ENCODE assay signal across 7 cellular contexts in the genomic region with DNA sequence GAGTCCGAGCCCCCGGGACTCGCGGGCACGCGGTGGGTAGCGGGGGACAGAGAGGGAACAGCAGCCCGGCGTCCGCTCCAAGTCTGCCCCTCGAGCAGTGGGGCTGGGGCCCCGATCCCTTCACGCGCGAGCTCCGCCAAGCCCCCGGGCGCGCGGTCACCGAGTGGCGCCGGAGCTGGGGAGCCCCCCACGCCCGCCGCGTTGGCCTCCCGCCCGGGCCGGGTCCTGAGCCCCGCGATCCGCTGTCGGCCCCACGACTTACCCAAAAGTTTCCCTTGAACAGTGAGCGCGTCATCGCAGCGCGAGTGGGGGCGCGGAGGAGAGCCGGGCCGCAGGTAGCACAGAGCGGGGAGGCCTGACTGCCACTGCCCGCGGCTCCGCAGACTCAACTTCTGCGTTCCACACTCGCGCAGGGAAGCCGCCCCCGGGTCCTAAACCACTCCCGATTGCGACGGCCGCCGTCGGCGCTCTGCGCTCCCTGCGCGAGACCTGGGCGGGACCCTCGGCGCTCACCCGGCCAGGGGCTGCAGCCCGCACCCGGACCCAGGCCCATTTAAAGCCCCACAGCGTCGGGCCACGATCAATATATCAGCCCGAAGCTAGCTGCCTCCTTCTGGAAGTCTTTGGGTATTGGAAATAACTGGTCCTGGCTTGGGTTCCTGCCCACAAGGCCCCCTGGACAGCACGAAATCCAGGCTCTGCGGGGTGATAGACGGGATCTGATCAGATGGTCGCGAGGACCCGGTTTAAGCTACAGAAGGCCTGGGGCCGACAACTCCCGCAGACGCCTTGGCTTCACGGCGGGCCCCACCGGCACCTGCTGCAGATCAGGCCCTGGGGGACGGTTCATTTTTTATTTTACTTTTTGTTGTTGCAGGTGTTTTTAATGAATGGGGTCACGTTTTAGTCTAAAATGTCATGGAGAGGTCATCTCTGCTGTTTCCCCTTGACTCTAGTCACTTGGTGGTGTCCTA. TPM values are rescaled to one million over a fixed set of nuclear protein-coding genes. Genes with fewer than 3 reads are reported as not detected.
A peak's percentile ranks its signal among the peaks of the same experiment; 100 is the strongest.
DNase-seq lines count a peak whose midpoint lies in the region; ATAC-seq and TF ChIP-seq lines count a peak whose summit lies in the region.

A gene with protein sequence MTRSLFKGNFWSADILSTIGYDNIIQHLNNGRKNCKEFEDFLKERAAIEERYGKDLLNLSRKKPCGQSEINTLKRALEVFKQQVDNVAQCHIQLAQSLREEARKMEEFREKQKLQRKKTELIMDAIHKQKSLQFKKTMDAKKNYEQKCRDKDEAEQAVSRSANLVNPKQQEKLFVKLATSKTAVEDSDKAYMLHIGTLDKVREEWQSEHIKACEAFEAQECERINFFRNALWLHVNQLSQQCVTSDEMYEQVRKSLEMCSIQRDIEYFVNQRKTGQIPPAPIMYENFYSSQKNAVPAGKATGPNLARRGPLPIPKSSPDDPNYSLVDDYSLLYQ (minus strand): TSS at position 367 of the 974 bp plus-strand sequence. CDS start 72 bp downstream, at position 295.

- H3K27me3 ChIP-seq in Panc1 (ENCODE audit: control insufficient read depth, insufficient read depth, low read length) = no peaks in the 10 kb centered on the region
- H3K27me3 ChIP-seq in neutrophil = no peaks in the 10 kb centered on the region
- no peaks in the 10 kb centered on the region for H3K27me3 ChIP-seq in thoracic aorta (replicated peaks; ENCODE audit: insufficient read depth)

- CTCF ChIA-PET in Panc1 (lab: Charles Lee) = interaction anchor here (0.6 kb wide), 1 partner anchor 406 kb away, joined by 12 read pairs; no protein-coding TSS in a partner anchor

- H3K36me3 ChIP-seq in Panc1 (ENCODE audit: control insufficient read depth, insufficient read depth, low read length) = no peaks in the 10 kb centered on the region; the same call in none of the 2 replicates
- peaks cover under 1% of the 10 kb centered on the region for H3K36me3 ChIP-seq in neutrophil
- no peaks in the 10 kb centered on the region for H3K36me3 ChIP-seq in thoracic aorta

- ATAC-seq in GM18867 (IDR thresholded peaks at IDR 0.05; ENCODE audit: unreplicated experiment) = peak; percentile 75
- peak; percentile 56 for ATAC-seq in HG03064 (IDR thresholded peaks at IDR 0.05; ENCODE audit: low read depth, unreplicated experiment)
- peak; percentile 53 for ATAC-seq in Panc1
- no peak for ATAC-seq in thoracic aorta (ENCODE audit: insufficient number of reproducible peaks, low FRiP score, low read depth)

- in situ Hi-C loops in Panc1 (cut with HindIII; ENCODE audit: low pct_unique_long_range_greater_than_20kb, low sequenced_read_pairs) = no loop called here

- no TSS peak for BruUV-seq in Panc1 (replicated peaks; lab: Mats Ljungman, UMichigan)

- H3K27ac ChIP-seq in Panc1 (ENCODE audit: low read length) (no peak within 1 kb of the TSS), neutrophil (peak within 1 kb of the TSS; percentile 94), thoracic aorta (peak within 1 kb of the TSS in 1 of 2 donors; percentile 9)

- no peaks in the 10 kb centered on the region for H3K9me3 Mint-ChIP-seq in activated T-helper 2 cell treated with anti-CD3 and anti-CD28 coated beads, Interferon-gamma antibody, Interleukin-2, Interleukin-4, amounts not matched to agents 10 μg/mL and 5 μg/mL and 100 μg/mL, durations not matched to agents 14 hours and 24 hours and 36 hours

- TF ChIP-seq CTCF in Panc1 (IDR thresholded peaks at IDR 0.05) (no peak), foreskin fibroblast (IDR thresholded peaks at IDR 0.05; ENCODE audit: low read depth, low read length) (no peak), neutrophil (IDR thresholded peaks at IDR 0.05) (no peak), thoracic aorta (IDR thresholded peaks at IDR 0.05) (no peak)

- H3K4me1 ChIP-seq in Panc1 (ENCODE audit: control insufficient read depth, insufficient read depth, low read length) (no peaks in the 10 kb centered on the region), neutrophil (ENCODE audit: control insufficient read depth in 1 of 2, insufficient read depth in 1 of 2, low read depth in 1 of 2, low read length in 1 of 2) (peaks cover 45 to 62% of the 10 kb centered on the region in 2 experiments), thoracic aorta (ENCODE audit: control insufficient read depth in 1 of 2, low read depth in 2 of 2) (peaks cover 7 to 25% of the 10 kb centered on the region in 2 donors)

- peak within 1 kb of the TSS; percentile 44 to 46 for H3K4me3 ChIP-seq in Panc1 (ENCODE audit: low read depth in 2 of 2, low read length in 2 of 2)
- H3K4me3 ChIP-seq in foreskin fibroblast (ENCODE audit: low read depth in 1 of 2, low read length in 2 of 2) = peak within 1 kb of the TSS; percentile 71 to 90
- peak within 1 kb of the TSS; percentile 88 to 95 for H3K4me3 ChIP-seq in neutrophil (ENCODE audit: low read depth in 1 of 2, low read length in 1 of 2)
- peak within 1 kb of the TSS; percentile 79 for H3K4me3 ChIP-seq in thoracic aorta

- H3K4me1 Mint-ChIP-seq in activated T-helper 2 cell treated with anti-CD3 and anti-CD28 coated beads, Interferon-gamma antibody, Interleukin-2, Interleukin-4, amounts not matched to agents 10 μg/mL and 5 μg/mL and 100 μg/mL, durations not matched to agents 14 hours and 24 hours and 36 hours (ENCODE audit: low read depth) = peaks cover 43% of the 10 kb centered on the region

- peak within 1 kb of the TSS; percentile 81 for H3K4me3 Mint-ChIP-seq in activated T-helper 2 cell treated with anti-CD3 and anti-CD28 coated beads, Interferon-gamma antibody, Interleukin-2, Interleukin-4, amounts not matched to agents 10 μg/mL and 5 μg/mL and 100 μg/mL, durations not matched to agents 14 hours and 24 hours and 36 hours (ENCODE audit: low read depth)

- peak within 1 kb of the TSS; percentile 71 for H3K27ac Mint-ChIP-seq in activated T-helper 2 cell treated with anti-CD3 and anti-CD28 coated beads, Interferon-gamma antibody, Interleukin-2, Interleukin-4, amounts not matched to agents 10 μg/mL and 5 μg/mL and 100 μg/mL, durations not matched to agents 14 hours and 24 hours and 36 hours

- H3K9me3 ChIP-seq in Panc1 (ENCODE audit: control insufficient read depth, insufficient read depth, low read depth, low read length) (no peaks in the 10 kb centered on the region), neutrophil (no peaks in the 10 kb centered on the region), thoracic aorta (no peaks in the 10 kb centered on the region)

- POLR2A ChIA-PET in Panc1 (lab: Charles Lee) = interaction anchor here (0.6 kb wide), 1 partner anchor 10 kb away, joined by 6 read pairs; no protein-coding TSS in a partner anchor

- intact Hi-C loops in Panc1 (cut with micrococcal nuclease; ENCODE audit: unreplicated experiment) = loop anchor here (5.0 kb wide), 2 partner anchors 100 to 405 kb away; no protein-coding TSS in a partner anchor
- intact Hi-C loops in activated T-helper 2 cell treated with anti-CD3 and anti-CD28 coated beads, Interferon-gamma antibody, Interleukin-2, Interleukin-4, amounts not matched to agents 10 μg/mL and 5 μg/mL and 100 μg/mL, durations not matched to agents 14 hours and 24 hours and 36 hours (cut with micrococcal nuclease) = loop anchor here (1.0 to 5.0 kb wide), 6 partner anchors 45 to 385 kb away; no protein-coding TSS in a partner anchor

- no peaks in the 10 kb centered on the region for H3K27me3 Mint-ChIP-seq in activated T-helper 2 cell treated with anti-CD3 and anti-CD28 coated beads, Interferon-gamma antibody, Interleukin-2, Interleukin-4, amounts not matched to agents 10 μg/mL and 5 μg/mL and 100 μg/mL, durations not matched to agents 14 hours and 24 hours and 36 hours (ENCODE audit: low read depth)

- H3K36me3 Mint-ChIP-seq in activated T-helper 2 cell treated with anti-CD3 and anti-CD28 coated beads, Interferon-gamma antibody, Interleukin-2, Interleukin-4, amounts not matched to agents 10 μg/mL and 5 μg/mL and 100 μg/mL, durations not matched to agents 14 hours and 24 hours and 36 hours (ENCODE audit: low read depth) = peaks cover 19% of the 10 kb centered on the region

- DNase-seq in Panc1 (ENCODE audit: low read depth, low spot score) (no peak), foreskin fibroblast (peak; percentile 61 to 89), thoracic aorta (ENCODE audit: low spot score) (no peak)
- DNase-seq in activated T-helper 2 cell treated with anti-CD3 and anti-CD28 coated beads, Interferon-gamma antibody, Interleukin-2, Interleukin-4, amounts not matched to agents 10 μg/mL and 5 μg/mL and 100 μg/mL, durations not matched to agents 14 hours and 24 hours and 36 hours (ENCODE audit: low spot score) = peak; percentile 55

RNA-seq across cellular contexts. Expression of the gene that starts here (rescaled TPM):
- total RNA-seq in Panc1 (2021; ENCODE audit: unreplicated experiment) (0.39 TPM), thoracic aorta (10 to 100 TPM; 11.9 to 21.5 TPM)
- polyA plus RNA-seq in Panc1 (2012; ENCODE audit: insufficient read length) = 0.40 TPM
- total RNA-seq in activated T-helper 2 cell treated with anti-CD3 and anti-CD28 coated beads, Interferon-gamma antibody, Interleukin-2, Interleukin-4, amounts not matched to agents 10 μg/mL and 5 μg/mL and 100 μg/mL, durations not matched to agents 14 hours and 24 hours and 36 hours = 36.8 and 39.0 TPM in 2 replicates

Comparison
In these comparisons a context has a peak if more than half of its experiments do, and no peak if none do; other contexts are left out.
1. Peak in ATAC-seq and H3K4me3 ChIP-seq in Panc1; RNA of the gene not detected or under 1 TPM.
2. DNase-seq: peak in activated T-helper 2 cell treated with anti-CD3 and anti-CD28 coated beads, Interferon-gamma antibody, Interleukin-2, Interleukin-4, amounts not matched to agents 10 μg/mL and 5 μg/mL and 100 μg/mL, durations not matched to agents 14 hours and 24 hours and 36 hours (single experiment) and foreskin fibroblast (2 of 2); none in Panc1 (single experiment) and thoracic aorta (single experiment).
3. Peak in every context shown above with its lines, with median percentiles within 50 percentile points of each other: H3K4me3 ChIP-seq.